In the genomic region with DNA sequence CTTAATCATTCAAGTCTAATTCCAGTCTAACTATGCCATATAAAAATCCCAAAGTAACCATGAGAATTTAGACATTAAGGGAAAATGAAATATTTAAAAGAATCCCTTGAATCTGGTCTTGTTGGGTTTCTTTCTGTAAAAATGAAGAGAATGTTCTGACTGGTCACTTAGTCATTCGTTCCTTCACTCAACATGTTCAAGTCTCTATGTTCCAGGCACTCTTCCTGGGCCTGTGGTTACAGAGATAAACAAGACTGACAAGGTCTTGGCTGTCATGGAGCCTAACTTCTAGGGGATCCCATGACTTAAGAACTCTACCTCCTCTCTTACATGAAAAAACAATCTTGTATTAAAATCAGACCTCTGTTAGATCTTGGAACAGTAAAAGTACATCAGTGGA, we compare ENCODE assay signal across 11 cellular contexts.
DNase-seq lines count a peak whose midpoint lies in the region; FAIRE-seq and TF ChIP-seq lines count a peak whose summit lies in the region.
"Had no signal": no experiment of that assay in that cellular context is flagged by ENCODE, and none has a peak within 500 bp of the region (broad histone marks: within the 10 kb centered on the region; RNA-seq: fewer than 3 reads in every experiment).

No MANE protein-coding gene starts in this region.

- no peaks in the 10 kb centered on the region for H3K36me3 Mint-ChIP-seq in activated CD4-positive, alpha-beta memory T cell treated with anti-CD3 and anti-CD28 coated beads, Interleukin-2, amount 10 ng/mL, durations not matched to agents 7 days and 5 days (ENCODE audit: low read depth)

- H4K20me1 ChIP-seq in endothelial cell of umbilical vein (replicated peaks; ENCODE audit: control insufficient read depth, extremely low read depth, insufficient read depth, low read length): no peaks in the 10 kb centered on the region

- no peaks in the 10 kb centered on the region for H3K79me2 ChIP-seq in endothelial cell of umbilical vein (ENCODE audit: control insufficient read depth, insufficient read depth, low read length)

- dilution Hi-C loops in endothelial cell of umbilical vein (cut with MboI; ENCODE audit: extremely low pct_ligation_motif_present, low sequenced_read_pairs): no loop called here

- no peaks in the 10 kb centered on the region for H3K27me3 Mint-ChIP-seq in activated CD4-positive, alpha-beta memory T cell treated with anti-CD3 and anti-CD28 coated beads, Interleukin-2, amount 10 ng/mL, durations not matched to agents 7 days and 5 days
- H3K27me3 Mint-ChIP-seq: T-helper 17 cell had no signal

- no peak overlapping the region for H3K27ac ChIP-seq in endothelial cell of umbilical vein (ENCODE audit: insufficient read depth, low read depth, low read length)
- H3K27ac ChIP-seq: KMS-11 had no signal

- TF ChIP-seq CTCF in AG09319 (IDR thresholded peaks at IDR 0.05; ENCODE audit: low read depth, low read length): no peak
- no peak for TF ChIP-seq CTCF in endothelial cell of umbilical vein (IDR thresholded peaks at IDR 0.05; ENCODE audit: extremely low read depth in 1 of 2, insufficient read depth in 1 of 2, low read depth in 1 of 2, low read length in 2 of 2)

- CTCF ChIA-PET in endothelial cell of umbilical vein (lab: Charles Lee): interaction anchor here (0.9 kb wide), 1 partner anchor 427 kb away, joined by 3 read pairs; no protein-coding TSS in a partner anchor
- CTCF ChIA-PET in activated CD4-positive, alpha-beta memory T cell treated with anti-CD3 and anti-CD28 coated beads, Interleukin-2, amount 10 ng/mL, durations not matched to agents 7 days and 5 days (lab: Charles Lee): no interaction called here

- H3K4me3 Mint-ChIP-seq in activated CD4-positive, alpha-beta memory T cell treated with anti-CD3 and anti-CD28 coated beads, Interleukin-2, amount 10 ng/mL, durations not matched to agents 7 days and 5 days: no peak overlapping the region
- H3K4me3 Mint-ChIP-seq: T-helper 17 cell had no signal

- H3K4me1 Mint-ChIP-seq in activated CD4-positive, alpha-beta memory T cell treated with anti-CD3 and anti-CD28 coated beads, Interleukin-2, amount 10 ng/mL, durations not matched to agents 7 days and 5 days: no peaks in the 10 kb centered on the region

- DNase-seq in AG09319 (ENCODE audit: extremely low read depth, low read depth) (peak; percentile 72), NCI-H226 (peak; percentile 86), endothelial cell of umbilical vein (ENCODE audit: low read depth, low spot score) (no peak), myocyte (ENCODE audit: low read depth) (peak; percentile 51), DMS153 (lab: John Stamatoyannopoulos, UW) (no peak), NCI-H1105 treated with DMSO at 0.1 percent for 48 hours (lab: John Stamatoyannopoulos, UW) (no peak)
- no peak for DNase-seq in activated CD4-positive, alpha-beta memory T cell treated with anti-CD3 and anti-CD28 coated beads, Interleukin-2, amount 10 ng/mL, durations not matched to agents 7 days and 5 days
- no peak for DNase-seq in activated CD8-positive, alpha-beta memory T cell treated with anti-CD3 and anti-CD28 coated beads, Interleukin-2, amount 50 U/mL, for 4 hours
- DNase-seq: Caco-2, T-helper 17 cell had no signal

- no peaks in the 10 kb centered on the region for H3K36me3 ChIP-seq in endothelial cell of umbilical vein (ENCODE audit: control insufficient read depth in 2 of 2, extremely low read depth in 1 of 2, insufficient read depth in 2 of 2, low read length in 2 of 2)

- H3K4me2 ChIP-seq in endothelial cell of umbilical vein (ENCODE audit: insufficient read depth, low read length): no peak overlapping the region
- H3K4me2 ChIP-seq: KMS-11 had no signal

- no peak overlapping the region for H2AFZ ChIP-seq in endothelial cell of umbilical vein (ENCODE audit: low read depth, low read length)

- no peaks in the 10 kb centered on the region for H3K27me3 ChIP-seq in endothelial cell of umbilical vein (ENCODE audit: control insufficient read depth in 2 of 2, insufficient read depth in 2 of 2, low read length in 2 of 2)

- POLR2A ChIA-PET in endothelial cell of umbilical vein (lab: Charles Lee): no interaction called here
- POLR2A ChIA-PET in activated CD4-positive, alpha-beta memory T cell treated with anti-CD3 and anti-CD28 coated beads, Interleukin-2, amount 10 ng/mL, durations not matched to agents 7 days and 5 days (lab: Charles Lee): no interaction called here

- H3K4me3 ChIP-seq in endothelial cell of umbilical vein (replicated peaks in 1 of 3; ENCODE audit: insufficient read depth in 1 of 3, low read depth in 1 of 3, low read length in 3 of 3): no peak overlapping the region

- H3K9me3 ChIP-seq in endothelial cell of umbilical vein (replicated peaks; ENCODE audit: control insufficient read depth, insufficient read depth, low read length): no peaks in the 10 kb centered on the region
- H3K9me3 ChIP-seq: Caco-2 had no signal

- no peak for FAIRE-seq in endothelial cell of umbilical vein (lab: Jason Lieb, UNC)

- BruUV-seq in endothelial cell of umbilical vein (replicated peaks; lab: Mats Ljungman, UMichigan): no TSS peak

- peaks cover 5% of the 10 kb centered on the region for H3K4me1 ChIP-seq in endothelial cell of umbilical vein (ENCODE audit: control insufficient read depth, extremely low read depth, insufficient read depth, low read length)
- H3K4me1 ChIP-seq: Caco-2 had no signal

- H3K9me3 Mint-ChIP-seq in activated CD4-positive, alpha-beta memory T cell treated with anti-CD3 and anti-CD28 coated beads, Interleukin-2, amount 10 ng/mL, durations not matched to agents 7 days and 5 days: no peaks in the 10 kb centered on the region

- intact Hi-C loops in endothelial cell of umbilical vein (cut with micrococcal nuclease): loop anchor here (2.0 kb wide), 1 partner anchor 59 kb away; no protein-coding TSS in a partner anchor

- H3K27ac Mint-ChIP-seq in activated CD4-positive, alpha-beta memory T cell treated with anti-CD3 and anti-CD28 coated beads, Interleukin-2, amount 10 ng/mL, durations not matched to agents 7 days and 5 days: no peak overlapping the region
- H3K27ac Mint-ChIP-seq: T-helper 17 cell had no signal

- no peak overlapping the region for H3K9ac ChIP-seq in endothelial cell of umbilical vein (replicated peaks; ENCODE audit: extremely low read depth, insufficient read depth, low read length)
- H3K9ac ChIP-seq: KMS-11 had no signal

- no peak for TF ChIP-seq POLR2A in endothelial cell of umbilical vein (IDR thresholded peaks at IDR 0.05; ENCODE audit: low read depth, low read length)

- H3K9me1 ChIP-seq in endothelial cell of umbilical vein (replicated peaks; ENCODE audit: control insufficient read depth, extremely low read depth, insufficient read depth, low read length): no peaks in the 10 kb centered on the region

TF ChIP-seq in endothelial cell of umbilical vein, 7 proteins besides CTCF, POLR2A, EP300 and RAD21:
- TF ChIP-seq JUN (IDR thresholded peaks at IDR 0.05; ENCODE audit: borderline replicate concordance, insufficient read depth, insufficient read length, low read depth) (no peak), FOS (IDR thresholded peaks at IDR 0.05; ENCODE audit: borderline replicate concordance, insufficient read depth, low read length) (peak; percentile 25), EZH2 (IDR thresholded peaks at IDR 0.05; ENCODE audit: borderline replicate concordance, low read depth, low read length, severe bottlenecking) (no peak)
- TF ChIP-seq, protein P1, sequence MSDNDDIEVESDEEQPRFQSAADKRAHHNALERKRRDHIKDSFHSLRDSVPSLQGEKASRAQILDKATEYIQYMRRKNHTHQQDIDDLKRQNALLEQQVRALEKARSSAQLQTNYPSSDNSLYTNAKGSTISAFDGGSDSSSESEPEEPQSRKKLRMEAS (IDR thresholded peaks at IDR 0.05; ENCODE audit: insufficient read depth, insufficient read length): no peak

Comparison
In these comparisons a context has a peak if more than half of its experiments do, and no peak if none do; other contexts are left out.
1. DNase-seq: peak in AG09319 (single experiment), NCI-H226 (single experiment) and myocyte (single experiment); none in endothelial cell of umbilical vein (single experiment), activated CD4-positive, alpha-beta memory T cell treated with anti-CD3 and anti-CD28 coated beads, Interleukin-2, amount 10 ng/mL, durations not matched to agents 7 days and 5 days (single experiment), DMS153 (single experiment), NCI-H1105 treated with DMSO at 0.1 percent for 48 hours (single experiment) and activated CD8-positive, alpha-beta memory T cell treated with anti-CD3 and anti-CD28 coated beads, Interleukin-2, amount 50 U/mL, for 4 hours (single experiment).